8 cellular contexts compared by ENCODE assay signal in genomic region chr11:69352715-69353325, GRCh38. TPM values are rescaled to one million over a fixed set of nuclear protein-coding genes. Genes with fewer than 3 reads are reported as not detected.
A peak's percentile ranks its signal among the peaks of the same experiment; 100 is the strongest.
DNase-seq lines count a peak whose midpoint lies in the region; ATAC-seq and TF ChIP-seq lines count a peak whose summit lies in the region.

No MANE protein-coding gene starts in this region.

- H3K9me3 ChIP-seq in SK-N-MC (ENCODE audit: low read depth, low read length) (peaks cover 4% of the 10 kb centered on the region; the same call in 1 of the 2 replicates), ascending aorta (no peaks in the 10 kb centered on the region)

- TF ChIP-seq CTCF in ascending aorta (IDR thresholded peaks at IDR 0.05): no peak

- H3K36me3 ChIP-seq in SK-N-MC (ENCODE audit: insufficient read depth, low read length) (no peaks in the 10 kb centered on the region), ascending aorta (no peaks in the 10 kb centered on the region)

- H3K27me3 ChIP-seq in ascending aorta: no peaks in the 10 kb centered on the region

- intact Hi-C loops in ascending aorta (cut with DNase I): no loop called here

- H3K9ac ChIP-seq in SK-N-MC (ENCODE audit: insufficient read length): no peak overlapping the region

- DNase-seq in HCEC 1CT (peak; percentile 100), SK-N-MC (ENCODE audit: low read depth, low spot score) (no peak), ascending aorta (ENCODE audit: low spot score in 2 of 2) (no peak)
- DNase-seq in stimulated activated CD4-positive, alpha-beta T cell treated with anti-CD3 and anti-CD28 coated beads, Interleukin-12 subunit alpha, Interleukin-12 subunit beta, amount 100 ng/mL, for 48 hours (ENCODE audit: low read depth in 2 of 3, low spot score in 1 of 3): peak; percentile 20 to 52 (median 24)

- H3K4me1 ChIP-seq in ascending aorta: peaks cover 0 to 2% of the 10 kb centered on the region in 2 donors

- no peak overlapping the region for H3K4me3 ChIP-seq in SK-N-MC
- no peak overlapping the region for H3K4me3 ChIP-seq in ascending aorta

- ATAC-seq in esophagus mucosa: peak; percentile 96
- no peak for ATAC-seq in HG03095 (IDR thresholded peaks at IDR 0.05; ENCODE audit: unreplicated experiment)
- ATAC-seq in HG03159 (IDR thresholded peaks at IDR 0.05; ENCODE audit: unreplicated experiment): no peak
- no peak for ATAC-seq in HG03460 (IDR thresholded peaks at IDR 0.05; ENCODE audit: unreplicated experiment)

- 0 out of 2 replicates have a peak overlapping the region, but pooled peaks have one; percentile 31 for H3K27ac ChIP-seq in SK-N-MC
- no peak overlapping the region for H3K27ac ChIP-seq in ascending aorta

RNA-seq across cellular contexts. Expression of gene MYEOV, which starts 58.9 kb away (rescaled TPM):
- 4.7 TPM for total RNA-seq in esophagus mucosa
- total RNA-seq in ascending aorta: not detected

Comparison
In these comparisons a context has a peak if more than half of its experiments do, and no peak if none do; other contexts are left out.
1. DNase-seq: peak in HCEC 1CT (single experiment) and stimulated activated CD4-positive, alpha-beta T cell treated with anti-CD3 and anti-CD28 coated beads, Interleukin-12 subunit alpha, Interleukin-12 subunit beta, amount 100 ng/mL, for 48 hours (3 of 3); none in SK-N-MC (single experiment) and ascending aorta (0 of 2).